ENCODE assay signal across 20 cellular contexts in genomic region chr4:55634417-55635128, GRCh38. TPM values are rescaled to one million over a fixed set of nuclear protein-coding genes. Genes with fewer than 3 reads are reported as not detected.
DNase-seq lines count a peak whose midpoint lies in the region; ATAC-seq and TF ChIP-seq lines count a peak whose summit lies in the region.
"Had no signal": no experiment of that assay in that cellular context is flagged by ENCODE, and none has a peak within 500 bp of the region (broad histone marks: within the 10 kb centered on the region; RNA-seq: fewer than 3 reads in every experiment).

No MANE protein-coding gene starts in this region.

- no peaks in the 10 kb centered on the region for H3K4me1 ChIP-seq in CD8-positive, alpha-beta memory T cell (ENCODE audit: insufficient read depth, low read length)
- peaks cover 46% of the 10 kb centered on the region for H3K4me1 ChIP-seq in HUES48 (ENCODE audit: control insufficient read depth, insufficient read depth, low read length)
- H3K4me1 ChIP-seq: parathyroid adenoma had no signal

- no peak overlapping the region for H3K9ac ChIP-seq in HUES48 (ENCODE audit: low read depth, low read length)
- H3K9ac ChIP-seq: parathyroid adenoma had no signal

- no peak overlapping the region for H3K27ac Mint-ChIP-seq in CD8-positive, alpha-beta memory T cell
- H3K27ac Mint-ChIP-seq in WTC11, result no peak overlapping the region
- H3K27ac Mint-ChIP-seq in stimulated activated naive CD8-positive, alpha-beta T cell treated with anti-CD3 and anti-CD28 coated beads, Interleukin-15, amount 100 ng/mL, for 72 hours, result no peak overlapping the region
- no peak overlapping the region for H3K27ac Mint-ChIP-seq in activated CD4-positive, alpha-beta T cell treated with anti-CD3 and anti-CD28 coated beads, Interleukin-2, amount 10 ng/mL, durations not matched to agents 7 days and 5 days
- H3K27ac Mint-ChIP-seq: activated CD8-positive, alpha-beta memory T cell treated with anti-CD3 and anti-CD28 coated beads, Interleukin-2, amount 10 ng/mL, durations not matched to agents 7 days and 5 days; IgD-negative memory B cell had no signal

- H3K9me3 Mint-ChIP-seq in CD8-positive, alpha-beta memory T cell, result peaks cover 0 to 1% (median 0%) of the 10 kb centered on the region in 5 donors
- peaks cover 15% of the 10 kb centered on the region for H3K9me3 Mint-ChIP-seq in WTC11
- H3K9me3 Mint-ChIP-seq in stimulated activated naive CD8-positive, alpha-beta T cell treated with anti-CD3 and anti-CD28 coated beads, Interleukin-15, amount 100 ng/mL, for 72 hours, result no peaks in the 10 kb centered on the region
- H3K9me3 Mint-ChIP-seq in activated CD4-positive, alpha-beta T cell treated with anti-CD3 and anti-CD28 coated beads, Interleukin-2, amount 10 ng/mL, durations not matched to agents 7 days and 5 days, result no peaks in the 10 kb centered on the region
- H3K9me3 Mint-ChIP-seq: central memory CD8-positive, alpha-beta T cell had no signal

- no peaks in the 10 kb centered on the region for H3K9me3 ChIP-seq in CD8-positive, alpha-beta memory T cell (ENCODE audit: low read length)
- H3K9me3 ChIP-seq in HUES48 (ENCODE audit: control insufficient read depth, insufficient read depth, low read length) (no peaks in the 10 kb centered on the region), iPS-18c (ENCODE audit: control insufficient read depth, insufficient read depth, low read length) (no peaks in the 10 kb centered on the region)
- H3K9me3 ChIP-seq: SJSA1 had no signal

- no peak for DNase-seq in CD8-positive, alpha-beta memory T cell
- DNase-seq in WTC11 (ENCODE audit: low spot score), result no peak
- no peak for DNase-seq in stimulated activated naive CD8-positive, alpha-beta T cell treated with anti-CD3 and anti-CD28 coated beads, Interleukin-15, amount 100 ng/mL, for 72 hours
- no peak for DNase-seq in activated CD4-positive, alpha-beta T cell treated with anti-CD3 and anti-CD28 coated beads, Interleukin-2, amount 10 ng/mL, durations not matched to agents 7 days and 5 days
- DNase-seq: activated CD4-positive, alpha-beta T cell treated with anti-CD3 and anti-CD28 coated beads for 1 hour; activated CD8-positive, alpha-beta memory T cell treated with anti-CD3 and anti-CD28 coated beads, Interleukin-2, amount 10 ng/mL, durations not matched to agents 7 days and 5 days; activated effector memory CD4-positive, alpha-beta T cell treated with Interleukin-2 at 50 U/mL for 16 hours; MV-4-11; NCI-H2081 treated with DMSO at 0.1 percent for 48 hours; stimulated activated CD4-positive, alpha-beta T cell treated with anti-CD3 and anti-CD28 coated beads, Interleukin-2, amount 100 ng/mL, for 48 hours had no signal

- no peak for TF ChIP-seq CTCF in WTC11 (IDR thresholded peaks at IDR 0.05)

- H3K4me1 Mint-ChIP-seq in CD8-positive, alpha-beta memory T cell, result peaks cover 13 to 21% (median 16%) of the 10 kb centered on the region in 3 donors
- peaks cover 65% of the 10 kb centered on the region for H3K4me1 Mint-ChIP-seq in WTC11
- peaks cover 18% of the 10 kb centered on the region for H3K4me1 Mint-ChIP-seq in stimulated activated naive CD8-positive, alpha-beta T cell treated with anti-CD3 and anti-CD28 coated beads, Interleukin-15, amount 100 ng/mL, for 72 hours
- H3K4me1 Mint-ChIP-seq in activated CD4-positive, alpha-beta T cell treated with anti-CD3 and anti-CD28 coated beads, Interleukin-2, amount 10 ng/mL, durations not matched to agents 7 days and 5 days, result peaks cover 12% of the 10 kb centered on the region

- H3K4me3 Mint-ChIP-seq in CD8-positive, alpha-beta memory T cell, result no peak overlapping the region
- peak overlapping the region; percentile 83 for H3K4me3 Mint-ChIP-seq in WTC11
- no peak overlapping the region for H3K4me3 Mint-ChIP-seq in stimulated activated naive CD8-positive, alpha-beta T cell treated with anti-CD3 and anti-CD28 coated beads, Interleukin-15, amount 100 ng/mL, for 72 hours
- no peak overlapping the region for H3K4me3 Mint-ChIP-seq in activated CD4-positive, alpha-beta T cell treated with anti-CD3 and anti-CD28 coated beads, Interleukin-2, amount 10 ng/mL, durations not matched to agents 7 days and 5 days

- CTCF ChIA-PET in CD8-positive, alpha-beta memory T cell (lab: Charles Lee), result no interaction called here
- CTCF ChIA-PET in WTC11 (lab: Charles Lee), result interaction anchor here (1.4 to 2.9 kb wide), 6 partner anchors 25 to 187 kb away, joined by 3 to 7 read pairs (median 4); partner anchors contain the start of gene PDCL2
- CTCF ChIA-PET in activated CD4-positive, alpha-beta T cell treated with anti-CD3 and anti-CD28 coated beads, Interleukin-2, amount 10 ng/mL, durations not matched to agents 7 days and 5 days (lab: Charles Lee), result no interaction called here

- POLR2A ChIA-PET in CD8-positive, alpha-beta memory T cell (lab: Charles Lee), result no interaction called here
- POLR2A ChIA-PET in WTC11 (lab: Charles Lee), result interaction anchor here (1.3 to 1.5 kb wide), 2 partner anchors 89 to 239 kb away, joined by 3 to 5 read pairs; partner anchors contain the start of gene TMEM165
- POLR2A ChIA-PET in activated CD4-positive, alpha-beta T cell treated with anti-CD3 and anti-CD28 coated beads, Interleukin-2, amount 10 ng/mL, durations not matched to agents 7 days and 5 days (lab: Charles Lee), result no interaction called here

- H3K27ac ChIP-seq in CD8-positive, alpha-beta memory T cell (ENCODE audit: low read depth, low read length), result peak overlapping the region; percentile 75
- H3K27ac ChIP-seq in HUES48 (ENCODE audit: low read depth, low read length), result no peak overlapping the region
- H3K27ac ChIP-seq: parathyroid adenoma, SJSA1 had no signal

- no peaks in the 10 kb centered on the region for H3K36me3 ChIP-seq in CD8-positive, alpha-beta memory T cell (ENCODE audit: insufficient read depth, low read length)
- peaks cover 3% of the 10 kb centered on the region for H3K36me3 ChIP-seq in HUES48 (ENCODE audit: control insufficient read depth, insufficient read depth, low read length)
- H3K36me3 ChIP-seq: SJSA1 had no signal

- H3K36me3 Mint-ChIP-seq in CD8-positive, alpha-beta memory T cell, result no peaks in the 10 kb centered on the region
- peaks cover 16% of the 10 kb centered on the region for H3K36me3 Mint-ChIP-seq in WTC11
- no peaks in the 10 kb centered on the region for H3K36me3 Mint-ChIP-seq in activated CD4-positive, alpha-beta T cell treated with anti-CD3 and anti-CD28 coated beads, Interleukin-2, amount 10 ng/mL, durations not matched to agents 7 days and 5 days (ENCODE audit: low read depth)
- H3K36me3 Mint-ChIP-seq: activated CD8-positive, alpha-beta memory T cell treated with anti-CD3 and anti-CD28 coated beads, Interleukin-2, amount 10 ng/mL, durations not matched to agents 7 days and 5 days; IgD-negative memory B cell had no signal

- H3K27me3 ChIP-seq in CD8-positive, alpha-beta memory T cell (ENCODE audit: insufficient read depth, low read length, poor library complexity, severe bottlenecking), result no peaks in the 10 kb centered on the region
- H3K27me3 ChIP-seq in HUES48 (ENCODE audit: control insufficient read depth, insufficient read depth, low read length), result peaks cover 28% of the 10 kb centered on the region

- ATAC-seq in WTC11 (no peak), HG03457 (IDR thresholded peaks at IDR 0.05; ENCODE audit: unreplicated experiment) (no peak), HG02840 (IDR thresholded peaks at IDR 0.05; ENCODE audit: low FRiP score, unreplicated experiment) (no peak)
- no peak for ATAC-seq in stimulated activated naive CD8-positive, alpha-beta T cell treated with anti-CD3 and anti-CD28 coated beads, Interleukin-15, amount 100 ng/mL, for 72 hours
- ATAC-seq: activated CD8-positive, alpha-beta memory T cell treated with anti-CD3 and anti-CD28 coated beads, Interleukin-2, amount 10 ng/mL, durations not matched to agents 7 days and 5 days had no signal

- peak overlapping the region; percentile 33 for H3K4me3 ChIP-seq in CD8-positive, alpha-beta memory T cell (ENCODE audit: low read length)
- H3K4me3 ChIP-seq in HUES48 (ENCODE audit: low read depth, low read length), result peak overlapping the region; percentile 69
- H3K4me3 ChIP-seq in iPS-18c (ENCODE audit: insufficient read depth, low read depth, low read length), result peak overlapping the region; percentile 49
- H3K4me3 ChIP-seq: SJSA1 had no signal

- peaks cover 24 to 75% of the 10 kb centered on the region in 2 donors for H3K27me3 Mint-ChIP-seq in CD8-positive, alpha-beta memory T cell
- peaks cover 23% of the 10 kb centered on the region for H3K27me3 Mint-ChIP-seq in WTC11 (ENCODE audit: low read depth)
- H3K27me3 Mint-ChIP-seq in stimulated activated naive CD8-positive, alpha-beta T cell treated with anti-CD3 and anti-CD28 coated beads, Interleukin-15, amount 100 ng/mL, for 72 hours, result peaks cover 76% of the 10 kb centered on the region
- peaks cover 71% of the 10 kb centered on the region for H3K27me3 Mint-ChIP-seq in activated CD4-positive, alpha-beta T cell treated with anti-CD3 and anti-CD28 coated beads, Interleukin-2, amount 10 ng/mL, durations not matched to agents 7 days and 5 days

TF ChIP-seq in WTC11, 78 proteins besides CTCF, POLR2A, EP300 and RAD21:
- 0 out of 2 replicates have a peak, but pooled peaks have one; percentile 15 for TF ChIP-seq MAX (CRISPR knock-in tag; IDR thresholded peaks at IDR 0.05)
- no peak for TF ChIP-seq ESRRA (CRISPR knock-in tag; IDR thresholded peaks at IDR 0.05; ENCODE audit: borderline replicate concordance)
TF ChIP-seq in WTC11: peak in this region for 1.

RNA-seq across cellular contexts. Expression of gene NMU, which starts 1.5 kb away (rescaled TPM):
- not detected for total RNA-seq in CD8-positive, alpha-beta memory T cell
- polyA plus RNA-seq in CD8-positive, alpha-beta memory T cell, result 2.2 TPM
- 42.2 to 43.7 TPM (median 43.5 TPM) in 3 replicates for total RNA-seq in WTC11 (2021)
- total RNA-seq in activated CD4-positive, alpha-beta T cell treated with anti-CD3 and anti-CD28 coated beads, Interleukin-2, amount 10 ng/mL, durations not matched to agents 7 days and 5 days, result under 1 TPM; 0.67 to 0.87 TPM
- total RNA-seq: activated CD8-positive, alpha-beta memory T cell treated with anti-CD3 and anti-CD28 coated beads, Interleukin-2, amount 10 ng/mL, durations not matched to agents 7 days and 5 days; SJSA1; subcutaneous adipose tissue had no signal

RNA-seq across cellular contexts. Expression of gene PDCL2, which starts 42.5 kb away (rescaled TPM):
- total RNA-seq in CD8-positive, alpha-beta memory T cell, result not detected
- polyA plus RNA-seq in CD8-positive, alpha-beta memory T cell, result not detected
- total RNA-seq in WTC11 (2021), result 0.21 TPM in 1 of 3 replicates, not detected in the others
- not detected for total RNA-seq in activated CD4-positive, alpha-beta T cell treated with anti-CD3 and anti-CD28 coated beads, Interleukin-2, amount 10 ng/mL, durations not matched to agents 7 days and 5 days
- total RNA-seq: activated CD8-positive, alpha-beta memory T cell treated with anti-CD3 and anti-CD28 coated beads, Interleukin-2, amount 10 ng/mL, durations not matched to agents 7 days and 5 days; SJSA1; subcutaneous adipose tissue had no signal
- polyA plus RNA-seq: adipose tissue, IgD-negative memory B cell had no signal

Comparison
In these comparisons a context has a peak if more than half of its experiments do, and no peak if none do; other contexts are left out.
1. RNA of gene NMU, which starts 1.5 kb away (total RNA-seq): 42.2 to 43.7 TPM in WTC11; 0.67 to 0.87 TPM in activated CD4-positive, alpha-beta T cell treated with anti-CD3 and anti-CD28 coated beads, Interleukin-2, amount 10 ng/mL, durations not matched to agents 7 days and 5 days and not detected in CD8-positive, alpha-beta memory T cell; every median in the first group is over 10 times any median in the second.
2. Peak in every context shown above with its lines, with median percentiles within 50 percentile points of each other: H3K4me3 ChIP-seq.